29 cellular contexts compared by ENCODE assay signal in the genomic region with DNA sequence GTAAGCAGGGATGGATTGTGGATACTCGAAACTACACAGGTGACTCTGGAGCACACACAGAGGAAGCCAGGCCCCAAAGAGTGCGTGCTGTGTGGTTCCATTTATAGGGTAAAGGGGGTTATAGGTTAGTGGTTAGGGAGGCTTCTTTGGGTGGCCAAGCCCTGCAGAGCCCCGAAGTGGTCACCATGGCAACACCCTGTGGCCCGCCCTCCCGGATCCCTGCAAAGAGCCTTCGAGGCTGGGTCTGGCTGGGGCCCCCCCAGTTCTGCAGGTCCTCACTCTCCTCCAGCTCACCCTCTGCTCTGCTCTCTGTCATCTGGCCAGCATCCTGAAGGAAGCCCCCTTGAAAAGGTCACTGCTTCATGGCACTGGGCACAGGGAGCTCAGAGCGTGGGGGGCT. TPM values are rescaled to one million over a fixed set of nuclear protein-coding genes. Genes with fewer than 3 reads are reported as not detected.
DNase-seq lines count a peak whose midpoint lies in the region; ATAC-seq, FAIRE-seq and TF ChIP-seq lines count a peak whose summit lies in the region.
"Had no signal": no experiment of that assay in that cellular context is flagged by ENCODE, and none has a peak within 500 bp of the region (broad histone marks: within the 10 kb centered on the region; RNA-seq: fewer than 3 reads in every experiment).

No MANE protein-coding gene starts in this region.

- H3K9ac ChIP-seq in KMS-11, result no peak overlapping the region
- no peak overlapping the region for H3K9ac ChIP-seq in neuronal stem cell (ENCODE audit: low read depth, low read length, poor library complexity)
- H3K9ac ChIP-seq: BLaER1 had no signal

- FAIRE-seq in GM12892 (lab: Jason Lieb, UNC), result no peak
- FAIRE-seq: A204.1, G401.6, GM12891, GM18507 had no signal

- H3K27me3 Mint-ChIP-seq in brain, result peaks cover 4% of the 10 kb centered on the region

- H3K79me1 ChIP-seq in neuronal stem cell (ENCODE audit: low read depth, low read length), result no peaks in the 10 kb centered on the region

- H3K4me3 ChIP-seq in right cardiac atrium (ENCODE audit: low read length), result no peak overlapping the region
- H3K4me3 ChIP-seq in left ventricle myocardium inferior, result no peak overlapping the region
- H3K4me3 ChIP-seq in KMS-11 (IDR thresholded peaks at IDR 0.05; ENCODE audit: insufficient read depth, low read depth, low read length), result no peak overlapping the region
- no peak overlapping the region for H3K4me3 ChIP-seq in neuronal stem cell (ENCODE audit: low read length in 2 of 2)
- H3K4me3 ChIP-seq in tibial nerve, result no peak overlapping the region
- H3K4me3 ChIP-seq: BLaER1 had no signal

- no peak overlapping the region for H2BK15ac ChIP-seq in neuronal stem cell (ENCODE audit: low read length)

- no peak for TF ChIP-seq CTCF in left ventricle myocardium inferior (IDR thresholded peaks at IDR 0.05; ENCODE audit: borderline replicate concordance)
- no peak for TF ChIP-seq CTCF in KMS-11 (conservative IDR thresholded peaks at IDR 0.05; ENCODE audit: low read depth, low read length)
- TF ChIP-seq CTCF in brain (conservative IDR thresholded peaks at IDR 0.05), result no peak
- TF ChIP-seq CTCF in tibial nerve (IDR thresholded peaks at IDR 0.05), result no peak

- H2AK5ac ChIP-seq in neuronal stem cell (ENCODE audit: low read depth, low read length), result no peak overlapping the region

- H4K8ac ChIP-seq in neuronal stem cell (ENCODE audit: low read depth, low read length), result no peak overlapping the region

- H3K4me3 Mint-ChIP-seq in brain, result no peak overlapping the region
- H3K4me3 Mint-ChIP-seq: CD14-positive monocyte; CD4-positive, alpha-beta memory T cell; CD4-positive, CD25-positive, alpha-beta regulatory T cell had no signal

- H3K9me3 ChIP-seq in right cardiac atrium (ENCODE audit: control insufficient read depth, low read length) (no peaks in the 10 kb centered on the region), left ventricle myocardium inferior (replicated peaks) (no peaks in the 10 kb centered on the region), neuronal stem cell (replicated peaks in 1 of 2; ENCODE audit: control insufficient read depth in 2 of 2, insufficient read depth in 1 of 2, low read depth in 1 of 2, low read length in 2 of 2) (no peaks in the 10 kb centered on the region), tibial nerve (no peaks in the 10 kb centered on the region)
- H3K9me3 ChIP-seq: BE2C had no signal

- H4K20me1 ChIP-seq in KMS-11 (ENCODE audit: insufficient read depth), result no peaks in the 10 kb centered on the region

- H3K27ac ChIP-seq in right cardiac atrium (ENCODE audit: low read length), result no peak overlapping the region
- no peak overlapping the region for H3K27ac ChIP-seq in left ventricle myocardium inferior (replicated peaks)
- H3K27ac ChIP-seq in KMS-11, result no peak overlapping the region
- H3K27ac ChIP-seq in neuronal stem cell (replicated peaks; ENCODE audit: low read length), result no peak overlapping the region
- no peak overlapping the region for H3K27ac ChIP-seq in tibial nerve
- H3K27ac ChIP-seq: BLaER1 had no signal

- peak in 2 of 3 donors; percentile 40 to 43 for DNase-seq in right cardiac atrium
- no peak for DNase-seq in left ventricle myocardium inferior
- DNase-seq in neuronal stem cell (ENCODE audit: low spot score), result no peak
- no peak for DNase-seq in GM12892 (ENCODE audit: insufficient read length)
- no peak for DNase-seq in tibial nerve (ENCODE audit: low spot score in 2 of 2)
- DNase-seq: 8988T; ACHN; BE2C; C1 segment of cervical spinal cord; CD4-positive, alpha-beta memory T cell; CD4-positive, CD25-positive, alpha-beta regulatory T cell; CD8-positive, alpha-beta memory T cell; COR-L47; DMS 273 treated with DMSO at 0.1 percent for 48 hours; DMS153; DMS53; DMS79; DND-41; GF-D8 had no signal

- H3K4ac ChIP-seq in neuronal stem cell (ENCODE audit: low read length), result no peak overlapping the region

- H2BK12ac ChIP-seq in neuronal stem cell (ENCODE audit: low read length), result no peak overlapping the region

- H3K36me3 ChIP-seq in left ventricle myocardium inferior (peaks cover 26% of the 10 kb centered on the region), KMS-11 (ENCODE audit: insufficient read depth) (no peaks in the 10 kb centered on the region), neuronal stem cell (replicated peaks in 1 of 2; ENCODE audit: control insufficient read depth in 2 of 2, insufficient read depth in 2 of 2, low read length in 2 of 2) (peaks cover 0 to 10% of the 10 kb centered on the region in 2 donors), tibial nerve (no peaks in the 10 kb centered on the region)
- H3K36me3 ChIP-seq: BE2C had no signal

- no peak for TF ChIP-seq EP300 in tibial nerve (IDR thresholded peaks at IDR 0.05)

- no peak overlapping the region for H3K23ac ChIP-seq in neuronal stem cell (ENCODE audit: low read depth, low read length, poor library complexity)

- TF ChIP-seq POLR2A in GM12892 (IDR thresholded peaks at IDR 0.05; ENCODE audit: low read depth, low read length) (no peak), tibial nerve (IDR thresholded peaks at IDR 0.05) (no peak)

- H3K9me3 Mint-ChIP-seq in brain, result no peaks in the 10 kb centered on the region

- no peaks in the 10 kb centered on the region for H3K4me1 ChIP-seq in right cardiac atrium (ENCODE audit: control insufficient read depth, insufficient read depth, low read length)
- peaks cover 38% of the 10 kb centered on the region for H3K4me1 ChIP-seq in left ventricle myocardium inferior
- peaks cover 56% of the 10 kb centered on the region for H3K4me1 ChIP-seq in KMS-11 (ENCODE audit: low read depth, poor library complexity, severe bottlenecking)
- H3K4me1 ChIP-seq in neuronal stem cell (ENCODE audit: control insufficient read depth in 2 of 2, insufficient read depth in 1 of 2, low read depth in 1 of 2, low read length in 2 of 2), result peaks cover 6 to 14% of the 10 kb centered on the region in 2 donors
- peaks cover 0 to 3% (median 0%) of the 10 kb centered on the region in 4 donors for H3K4me1 ChIP-seq in tibial nerve
- H3K4me1 ChIP-seq: BE2C had no signal

- H3K4me2 ChIP-seq in KMS-11 (peak overlapping the region; percentile 37; the same call in 1 of the 2 replicates), neuronal stem cell (ENCODE audit: insufficient read depth, low read length, poor library complexity, severe bottlenecking) (no peak overlapping the region)

- H3K27me3 ChIP-seq in right cardiac atrium (ENCODE audit: control insufficient read depth, insufficient read depth) (no peaks in the 10 kb centered on the region), left ventricle myocardium inferior (ENCODE audit: low read depth) (no peaks in the 10 kb centered on the region), KMS-11 (ENCODE audit: insufficient read depth, low read depth) (no peaks in the 10 kb centered on the region), neuronal stem cell (ENCODE audit: control insufficient read depth in 3 of 3, insufficient read depth in 3 of 3, low read depth in 1 of 3, low read length in 3 of 3) (no peaks in the 10 kb centered on the region), tibial nerve (no peaks in the 10 kb centered on the region)
- H3K27me3 ChIP-seq: BE2C, BLaER1 had no signal

- H2BK5ac ChIP-seq in neuronal stem cell (ENCODE audit: low read length), result no peak overlapping the region

- H2AFZ ChIP-seq in KMS-11 (ENCODE audit: low read depth) (no peak overlapping the region), neuronal stem cell (ENCODE audit: low read length) (no peak overlapping the region)

- H3K4me1 Mint-ChIP-seq in brain, result peaks cover 24% of the 10 kb centered on the region
- H3K4me1 Mint-ChIP-seq: CD14-positive monocyte had no signal

- H3K36me3 Mint-ChIP-seq in brain, result peaks cover 45% of the 10 kb centered on the region
- H3K36me3 Mint-ChIP-seq: CD14-positive monocyte; CD4-positive, alpha-beta memory T cell had no signal

- no peak overlapping the region for H2BK120ac ChIP-seq in neuronal stem cell (ENCODE audit: low read depth, low read length)

- WGBS in right cardiac atrium, result 86% methylated on average over 7 of the region's 7 CpGs
- no CpG with 5 or more reads among the region's 7 CpGs for WGBS in neuronal stem cell (ENCODE audit: extremely low coverage in 2 of 2, insufficient read length in 2 of 2, insufficient replicate concordance in 1 of 2), 2 donors
- WGBS in tibial nerve, 2 donors, result 76 to 85% methylated on average over 7 of the region's 7 CpGs

- no peak overlapping the region for H3K14ac ChIP-seq in neuronal stem cell (ENCODE audit: low read length)

- intact Hi-C loops in right cardiac atrium (cut with DNase I) (no loop called here), left ventricle myocardium inferior (cut with micrococcal nuclease) (no loop called here)

- peak overlapping the region; percentile 36 for H3K18ac ChIP-seq in neuronal stem cell (ENCODE audit: low read length)

- no peak overlapping the region for H4K91ac ChIP-seq in neuronal stem cell (ENCODE audit: low read depth, low read length, poor library complexity)

- no peaks in the 10 kb centered on the region for H3K79me2 ChIP-seq in KMS-11 (ENCODE audit: insufficient read depth, low read depth)

- H3K27ac Mint-ChIP-seq in brain, result peak overlapping the region in 3 of 5 experiments; percentile 33 to 90 (median 53)
- H3K27ac Mint-ChIP-seq: CD14-positive monocyte; CD4-positive, alpha-beta memory T cell; CD4-positive, CD25-positive, alpha-beta regulatory T cell; CD8-positive, alpha-beta memory T cell had no signal

- ATAC-seq in right cardiac atrium (no peak), GM21619 (IDR thresholded peaks at IDR 0.05; ENCODE audit: unreplicated experiment) (no peak)

RNA-seq across cellular contexts. Expression of a gene that starts 55.0 kb away (rescaled TPM):
- 100 to 1,000 TPM; 217 to 322 (median 278) TPM for total RNA-seq in right cardiac atrium
- 167 TPM for polyA plus RNA-seq in right cardiac atrium
- 218 TPM for total RNA-seq in left ventricle myocardium inferior
- polyA plus RNA-seq in brain (ENCODE audit: insufficient read depth, low read depth, low replicate concordance), result 70.2 TPM
- 22.1 TPM for polyA plus RNA-seq in neuronal stem cell (2013, experiment 1 of 2)
- 22.8 TPM for polyA plus RNA-seq in neuronal stem cell (2013, experiment 2 of 2)
- polyA plus RNA-seq in GM12892 (2012; ENCODE audit: missing spikeins), result not detected
- 10 to 100 TPM in 2 of 4 donors, 1 to 10 TPM in 2; 3.8 to 17.7 (median 9.0) TPM for total RNA-seq in tibial nerve
- polyA plus RNA-seq: AG04450; CD14-positive monocyte; CD4-positive, alpha-beta memory T cell; CD4-positive, CD25-positive, alpha-beta regulatory T cell; CD8-positive, alpha-beta memory T cell had no signal

Comparison
In these comparisons a context has a peak if more than half of its experiments do, and no peak if none do; other contexts are left out.
1. DNase-seq: peak in right cardiac atrium (2 of 3); none in left ventricle myocardium inferior (single experiment), neuronal stem cell (single experiment), GM12892 (single experiment) and tibial nerve (0 of 2).
2. RNA of a gene that starts 55.0 kb away (total RNA-seq): 217 to 322 TPM in right cardiac atrium and 218 TPM in left ventricle myocardium inferior (single experiment); 3.8 to 17.7 TPM in tibial nerve; every median in the first group is over 10 times any median in the second.